Comparison of ENCODE assay signal across 9 cellular contexts in genomic region chr6:142902636-142903053, GRCh38. TPM values are rescaled to one million over a fixed set of nuclear protein-coding genes. Genes with fewer than 3 reads are reported as not detected.
DNase-seq lines count a peak whose midpoint lies in the region; ATAC-seq and TF ChIP-seq lines count a peak whose summit lies in the region.
"Had no signal": no experiment of that assay in that cellular context is flagged by ENCODE, and none has a peak within 500 bp of the region (broad histone marks: within the 10 kb centered on the region; RNA-seq: fewer than 3 reads in every experiment).

No MANE protein-coding gene starts in this region.

- peak overlapping the region in 6 of 10 donors; percentile 5 to 82 (median 30) for H3K27ac ChIP-seq in heart right ventricle
- H3K27ac ChIP-seq: C4-2B had no signal

- no peaks in the 10 kb centered on the region for H3K9me3 ChIP-seq in heart right ventricle
- no peaks in the 10 kb centered on the region for H3K9me3 ChIP-seq in BE2C

- no peak for TF ChIP-seq CTCF in heart right ventricle (IDR thresholded peaks at IDR 0.05)
- TF ChIP-seq CTCF in BE2C (IDR thresholded peaks at IDR 0.05; ENCODE audit: low read depth, low read length), result no peak

- H3K36me3 ChIP-seq in heart right ventricle (no peaks in the 10 kb centered on the region), BE2C (no peaks in the 10 kb centered on the region)

- intact Hi-C loops in heart right ventricle (cut with DNase I), result no loop called here

- ATAC-seq in HG03135 (IDR thresholded peaks at IDR 0.05; ENCODE audit: unreplicated experiment), result peak; percentile 71
- ATAC-seq in heart right ventricle, result peak; percentile 28 to 95 (median 80)

- 8 to 18% methylated on average over 4 of the region's 4 CpGs for WGBS in heart right ventricle, 2 donors

- H3K27me3 ChIP-seq in heart right ventricle (no peaks in the 10 kb centered on the region), BE2C (peaks cover 9% of the 10 kb centered on the region)

- DNase-seq in NCI-H510A treated with DMSO at 0.1 percent for 48 hours (lab: John Stamatoyannopoulos, UW) (peak; percentile 14), NCI-H510A (lab: John Stamatoyannopoulos, UW) (no peak), RKO (ENCODE audit: low spot score) (peak; percentile 81), activated gamma-delta T cell (lab: John Stamatoyannopoulos, UW) (peak; percentile 17), heart right ventricle (peak; percentile 48 to 58), BE2C (no peak)
- DNase-seq in stimulated activated CD4-positive, alpha-beta T cell treated with anti-CD3 and anti-CD28 coated beads, Interleukin-1b, Interleukin-23, amount 100 ng/mL, for 48 hours, result peak; percentile 68

- H3K4me1 ChIP-seq in heart right ventricle, result peaks cover 0 to 55% (median 36%) of the 10 kb centered on the region in 9 donors
- H3K4me1 ChIP-seq in BE2C, result no peaks in the 10 kb centered on the region

- H3K4me3 ChIP-seq in heart right ventricle (peak overlapping the region in 1 of 10 donors; percentile 1), BE2C (ENCODE audit: low read depth, low read length) (no peak overlapping the region)

RNA-seq across cellular contexts. Expression of gene HIVEP2, which starts 42.3 kb away (rescaled TPM):
- total RNA-seq in heart right ventricle, result 10 to 100 TPM; 10.3 to 31.6 (median 21.7) TPM
- polyA plus RNA-seq in heart right ventricle, result 1 to 10 TPM; 2.1 to 2.9 TPM
- 0.51 TPM for polyA plus RNA-seq in BE2C (2012; ENCODE audit: insufficient read depth, insufficient read length, low read depth)

Comparison
In these comparisons a context has a peak if more than half of its experiments do, and no peak if none do; other contexts are left out.
1. DNase-seq: peak in NCI-H510A treated with DMSO at 0.1 percent for 48 hours (single experiment), RKO (single experiment), activated gamma-delta T cell (single experiment), heart right ventricle (2 of 2) and stimulated activated CD4-positive, alpha-beta T cell treated with anti-CD3 and anti-CD28 coated beads, Interleukin-1b, Interleukin-23, amount 100 ng/mL, for 48 hours (single experiment); none in NCI-H510A (single experiment) and BE2C (single experiment).